Comparison of ENCODE assay signal across 16 cellular contexts in the genomic region with DNA sequence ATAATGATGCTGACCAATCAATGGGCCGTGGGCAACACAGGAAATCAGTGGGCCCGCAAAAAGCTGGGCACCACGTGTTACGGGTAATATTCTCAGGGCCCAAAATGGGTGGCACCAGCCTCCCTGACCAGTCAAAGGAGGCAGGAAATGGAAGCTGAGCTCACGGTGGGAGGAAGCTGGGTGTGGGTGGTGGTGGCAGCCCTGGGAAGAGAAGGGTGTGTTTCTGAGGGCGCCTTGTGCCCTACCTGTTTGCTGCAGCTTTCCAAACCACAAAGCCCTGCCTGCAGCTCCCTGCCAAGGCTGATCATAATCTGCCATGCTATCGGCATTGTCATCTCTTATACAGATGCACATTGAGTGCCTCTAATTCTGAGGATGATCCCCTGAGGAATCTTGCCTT.
A peak's percentile ranks its signal among the peaks of the same experiment; 100 is the strongest.
DNase-seq lines count a peak whose midpoint lies in the region; TF ChIP-seq lines count a peak whose summit lies in the region.
"Had no signal": no experiment of that assay in that cellular context is flagged by ENCODE, and none has a peak within 500 bp of the region (broad histone marks: within the 10 kb centered on the region; RNA-seq: fewer than 3 reads in every experiment).

No MANE protein-coding gene starts in this region.

- no peak overlapping the region for H3K4me3 ChIP-seq in epithelial cell of esophagus (ENCODE audit: low read length)
- H3K4me3 ChIP-seq in OCI-LY7 (ENCODE audit: low read depth, low read length, poor library complexity, severe bottlenecking): no peak overlapping the region
- H3K4me3 ChIP-seq: ovary, thoracic aorta had no signal

- no peak for TF ChIP-seq CTCF in epithelial cell of esophagus (IDR thresholded peaks at IDR 0.05; ENCODE audit: insufficient read depth, low read depth, low read length, missing control alignments)
- TF ChIP-seq CTCF in OCI-LY7 (conservative IDR thresholded peaks at IDR 0.05; ENCODE audit: low read length): no peak

- H3K27me3 Mint-ChIP-seq in activated T-helper 2 cell treated with anti-CD3 and anti-CD28 coated beads, Interferon-gamma antibody, Interleukin-2, Interleukin-4, amounts not matched to agents 10 μg/mL and 5 μg/mL and 100 μg/mL, durations not matched to agents 14 hours and 24 hours and 36 hours (ENCODE audit: low read depth): peaks cover 11% of the 10 kb centered on the region

- peak; percentile 12 for DNase-seq in stimulated activated CD4-positive, alpha-beta T cell treated with anti-CD3 and anti-CD28 coated beads, Interleukin-15, amount 100 ng/mL, for 24 hours
- no peak for DNase-seq in stimulated activated CD4-positive, alpha-beta T cell treated with anti-CD3 and anti-CD28 coated beads, Interleukin-1b, Interleukin-23, amount 100 ng/mL, for 48 hours
- DNase-seq in RPMI8226: peak; percentile 7
- peak; percentile 42 for DNase-seq in epithelial cell of esophagus (ENCODE audit: low read depth)
- DNase-seq in NCI-H128 (lab: John Stamatoyannopoulos, UW; ENCODE audit: unreplicated experiment): no peak
- no peak for DNase-seq in Ammon's horn (ENCODE audit: low spot score)
- DNase-seq in OCI-LY7 (ENCODE audit: low spot score): no peak
- no peak for DNase-seq in activated T-helper 2 cell treated with anti-CD3 and anti-CD28 coated beads, Interferon-gamma antibody, Interleukin-2, Interleukin-4, amounts not matched to agents 10 μg/mL and 5 μg/mL and 100 μg/mL, durations not matched to agents 14 hours and 24 hours and 36 hours (ENCODE audit: low spot score)
- DNase-seq: activated CD4-positive, alpha-beta T cell treated with anti-CD3 and anti-CD28 coated beads for 1 hour; activated gamma-delta T cell; BE2C; endodermal cell; immature natural killer cell; NCI-H2081 treated with DMSO at 0.1 percent for 48 hours; ovary had no signal

- intact Hi-C loops in OCI-LY7 (cut with micrococcal nuclease; ENCODE audit: unreplicated experiment): no loop called here
- intact Hi-C loops in activated T-helper 2 cell treated with anti-CD3 and anti-CD28 coated beads, Interferon-gamma antibody, Interleukin-2, Interleukin-4, amounts not matched to agents 10 μg/mL and 5 μg/mL and 100 μg/mL, durations not matched to agents 14 hours and 24 hours and 36 hours (cut with micrococcal nuclease): no loop called here

- H3K4me1 ChIP-seq in OCI-LY7 (ENCODE audit: insufficient read depth, low read length, poor library complexity, severe bottlenecking): no peaks in the 10 kb centered on the region

- H3K9me3 Mint-ChIP-seq in activated T-helper 2 cell treated with anti-CD3 and anti-CD28 coated beads, Interferon-gamma antibody, Interleukin-2, Interleukin-4, amounts not matched to agents 10 μg/mL and 5 μg/mL and 100 μg/mL, durations not matched to agents 14 hours and 24 hours and 36 hours: no peaks in the 10 kb centered on the region
- H3K9me3 Mint-ChIP-seq: endodermal cell, immature natural killer cell had no signal

- H3K27ac Mint-ChIP-seq in activated T-helper 2 cell treated with anti-CD3 and anti-CD28 coated beads, Interferon-gamma antibody, Interleukin-2, Interleukin-4, amounts not matched to agents 10 μg/mL and 5 μg/mL and 100 μg/mL, durations not matched to agents 14 hours and 24 hours and 36 hours: no peak overlapping the region
- H3K27ac Mint-ChIP-seq: endodermal cell had no signal

- no peaks in the 10 kb centered on the region for H3K79me2 ChIP-seq in OCI-LY7 (ENCODE audit: insufficient read depth, low read depth, low read length)

- no peak overlapping the region for H3K27ac ChIP-seq in OCI-LY7 (ENCODE audit: low read depth, low read length, poor library complexity, severe bottlenecking)
- H3K27ac ChIP-seq: ovary, thoracic aorta had no signal

- H3K36me3 ChIP-seq in OCI-LY7 (ENCODE audit: insufficient read depth, low read length): no peaks in the 10 kb centered on the region
- H3K36me3 ChIP-seq: BE2C, ovary, thoracic aorta had no signal

- no peaks in the 10 kb centered on the region for H3K9me2 ChIP-seq in OCI-LY7 (ENCODE audit: insufficient read depth, low read length)

- no peaks in the 10 kb centered on the region for H3K9me3 ChIP-seq in OCI-LY7 (ENCODE audit: low read length)
- H3K9me3 ChIP-seq: ovary, thoracic aorta had no signal

- no peak overlapping the region for H3K4me2 ChIP-seq in OCI-LY7 (ENCODE audit: low read length)

- peaks cover 18% of the 10 kb centered on the region for H3K4me1 Mint-ChIP-seq in activated T-helper 2 cell treated with anti-CD3 and anti-CD28 coated beads, Interferon-gamma antibody, Interleukin-2, Interleukin-4, amounts not matched to agents 10 μg/mL and 5 μg/mL and 100 μg/mL, durations not matched to agents 14 hours and 24 hours and 36 hours (ENCODE audit: low read depth)
- H3K4me1 Mint-ChIP-seq: endodermal cell had no signal

- POLR2A ChIA-PET in OCI-LY7 (lab: Charles Lee): interaction anchor here (1.1 kb wide), 1 partner anchor 9 kb away, joined by 3 read pairs; no protein-coding TSS in a partner anchor

- CTCF ChIA-PET in OCI-LY7 (lab: Charles Lee; ENCODE audit: unreplicated experiment): interaction anchor here (0.6 kb wide), 1 partner anchor 183 kb away, joined by 3 read pairs; no protein-coding TSS in a partner anchor

- no peak overlapping the region for H2AFZ ChIP-seq in OCI-LY7 (ENCODE audit: low read length)

- H3K36me3 Mint-ChIP-seq in activated T-helper 2 cell treated with anti-CD3 and anti-CD28 coated beads, Interferon-gamma antibody, Interleukin-2, Interleukin-4, amounts not matched to agents 10 μg/mL and 5 μg/mL and 100 μg/mL, durations not matched to agents 14 hours and 24 hours and 36 hours (ENCODE audit: low read depth): no peaks in the 10 kb centered on the region
- H3K36me3 Mint-ChIP-seq: immature natural killer cell had no signal

- H4K20me1 ChIP-seq in OCI-LY7 (ENCODE audit: insufficient read depth, low read length): no peaks in the 10 kb centered on the region

- H3K4me3 Mint-ChIP-seq in activated T-helper 2 cell treated with anti-CD3 and anti-CD28 coated beads, Interferon-gamma antibody, Interleukin-2, Interleukin-4, amounts not matched to agents 10 μg/mL and 5 μg/mL and 100 μg/mL, durations not matched to agents 14 hours and 24 hours and 36 hours (ENCODE audit: low read depth): no peak overlapping the region
- H3K4me3 Mint-ChIP-seq: endodermal cell, immature natural killer cell had no signal

- no TSS peak for BruUV-seq in OCI-LY7 (replicated peaks; lab: Mats Ljungman, UMichigan)

Comparison
In these comparisons a context has a peak if more than half of its experiments do, and no peak if none do; other contexts are left out.
1. DNase-seq: peak in stimulated activated CD4-positive, alpha-beta T cell treated with anti-CD3 and anti-CD28 coated beads, Interleukin-15, amount 100 ng/mL, for 24 hours (single experiment), RPMI8226 (single experiment) and epithelial cell of esophagus (single experiment); none in stimulated activated CD4-positive, alpha-beta T cell treated with anti-CD3 and anti-CD28 coated beads, Interleukin-1b, Interleukin-23, amount 100 ng/mL, for 48 hours (single experiment), NCI-H128 (single experiment), Ammon's horn (single experiment), OCI-LY7 (single experiment) and activated T-helper 2 cell treated with anti-CD3 and anti-CD28 coated beads, Interferon-gamma antibody, Interleukin-2, Interleukin-4, amounts not matched to agents 10 μg/mL and 5 μg/mL and 100 μg/mL, durations not matched to agents 14 hours and 24 hours and 36 hours (single experiment).